Comparison of ENCODE assay signal across 8 cellular contexts in genomic region chr19:58555369-58555885, GRCh38. TPM values are rescaled to one million over a fixed set of nuclear protein-coding genes. Genes with fewer than 3 reads are reported as not detected.
A peak's percentile ranks its signal among the peaks of the same experiment; 100 is the strongest.
DNase-seq lines count a peak whose midpoint lies in the region; ATAC-seq and TF ChIP-seq lines count a peak whose summit lies in the region.

No MANE protein-coding gene starts in this region.

- H3K36me3 ChIP-seq in MG63: peaks cover 69% of the 10 kb centered on the region

- no peaks in the 10 kb centered on the region for H3K9me3 ChIP-seq in MG63

- peak; percentile 15 to 21 for ATAC-seq in naive thymus-derived CD8-positive, alpha-beta T cell
- ATAC-seq in GM18505 (IDR thresholded peaks at IDR 0.05; ENCODE audit: unreplicated experiment): no peak
- no peak for ATAC-seq in GM19328 (IDR thresholded peaks at IDR 0.05; ENCODE audit: unreplicated experiment)

- no peaks in the 10 kb centered on the region for H3K9me3 Mint-ChIP-seq in dendritic cell treated with granulocyte-macrophage colony-stimulating factor and Interleukin-4, amounts not matched to agents 40 ng/mL and 50 ng/mL, for 4 days
- no peaks in the 10 kb centered on the region for H3K9me3 Mint-ChIP-seq in naive thymus-derived CD8-positive, alpha-beta T cell

- peaks cover 91% of the 10 kb centered on the region for H3K36me3 Mint-ChIP-seq in dendritic cell treated with granulocyte-macrophage colony-stimulating factor and Interleukin-4, amounts not matched to agents 40 ng/mL and 50 ng/mL, for 4 days (ENCODE audit: low read depth)
- peaks cover 4 to 50% (median 20%) of the 10 kb centered on the region in 3 donors for H3K36me3 Mint-ChIP-seq in naive thymus-derived CD8-positive, alpha-beta T cell

- DNase-seq in AG09309 (ENCODE audit: low read depth) (no peak), MG63 (no peak), NCI-H1092 (lab: John Stamatoyannopoulos, UW) (no peak), ureter (ENCODE audit: low spot score) (no peak)
- DNase-seq in naive thymus-derived CD8-positive, alpha-beta T cell: no peak

- TF ChIP-seq CTCF in AG09309 (IDR thresholded peaks at IDR 0.05; ENCODE audit: control insufficient read depth, insufficient read depth, low read depth, low read length, missing control alignments): no peak

- peak overlapping the region; percentile 99 for H3K27ac Mint-ChIP-seq in dendritic cell treated with granulocyte-macrophage colony-stimulating factor and Interleukin-4, amounts not matched to agents 40 ng/mL and 50 ng/mL, for 4 days
- H3K27ac Mint-ChIP-seq in naive thymus-derived CD8-positive, alpha-beta T cell: peak overlapping the region; percentile 94 to 99 (median 98)

- intact Hi-C loops in dendritic cell treated with granulocyte-macrophage colony-stimulating factor and Interleukin-4, amounts not matched to agents 40 ng/mL and 50 ng/mL, for 4 days (cut with micrococcal nuclease): loop anchor here (1.0 kb wide), 1 partner anchor 18 kb away; the partner anchor contains the start of gene MZF1

- peaks cover 77% of the 10 kb centered on the region for H3K4me1 Mint-ChIP-seq in dendritic cell treated with granulocyte-macrophage colony-stimulating factor and Interleukin-4, amounts not matched to agents 40 ng/mL and 50 ng/mL, for 4 days (ENCODE audit: low read depth)
- peaks cover 33 to 68% (median 62%) of the 10 kb centered on the region in 4 donors for H3K4me1 Mint-ChIP-seq in naive thymus-derived CD8-positive, alpha-beta T cell

- TF ChIP-seq POLR2A in GM18505 (IDR thresholded peaks at IDR 0.05; ENCODE audit: borderline replicate concordance, extremely low read depth, insufficient read depth, insufficient read length): no peak

- H3K4me3 ChIP-seq in AG09309 (ENCODE audit: control insufficient read depth, low read depth, low read length) (peak overlapping the region; percentile 81), MG63 (peak overlapping the region; percentile 58)

- H3K4me3 Mint-ChIP-seq in dendritic cell treated with granulocyte-macrophage colony-stimulating factor and Interleukin-4, amounts not matched to agents 40 ng/mL and 50 ng/mL, for 4 days: peak overlapping the region; percentile 94
- peak overlapping the region; percentile 86 to 98 (median 96) for H3K4me3 Mint-ChIP-seq in naive thymus-derived CD8-positive, alpha-beta T cell

- no peaks in the 10 kb centered on the region for H3K27me3 ChIP-seq in MG63

- peaks cover 3% of the 10 kb centered on the region for H3K27me3 Mint-ChIP-seq in dendritic cell treated with granulocyte-macrophage colony-stimulating factor and Interleukin-4, amounts not matched to agents 40 ng/mL and 50 ng/mL, for 4 days
- H3K27me3 Mint-ChIP-seq in naive thymus-derived CD8-positive, alpha-beta T cell: peaks cover 0 to 2% (median 0%) of the 10 kb centered on the region in 5 donors

- POLR2A ChIA-PET in naive thymus-derived CD8-positive, alpha-beta T cell (lab: Charles Lee): interaction anchor here (0.5 to 4.0 kb wide), 14 partner anchors 7 to 975 kb away, joined by 3 to 99 read pairs (median 8); partner anchors contain the start of genes MZF1, TRIM28, ZBTB45 and ZNF446

RNA-seq across cellular contexts. Expression of gene CHMP2A, which starts 0.5 kb away (rescaled TPM):
- 50.3 and 58.8 TPM in 2 replicates for total RNA-seq in MG63 (2014; rRNA removed; shearing (Covaris generic); ENCODE audit: low replicate concordance)
- total RNA-seq in naive thymus-derived CD8-positive, alpha-beta T cell: 10 to 100 TPM; 59.2 to 60.0 TPM
- polyA plus RNA-seq in naive thymus-derived CD8-positive, alpha-beta T cell: 100 to 1,000 TPM; 135 to 154 (median 144) TPM
- 137 TPM for total RNA-seq in ureter

RNA-seq across cellular contexts. Expression of gene UBE2M, which starts 3.0 kb away (rescaled TPM):
- total RNA-seq in MG63 (2014; rRNA removed; shearing (Covaris generic); ENCODE audit: low replicate concordance): 132 and 239 TPM in 2 replicates
- 10 to 100 TPM; 48.5 to 51.2 TPM for total RNA-seq in naive thymus-derived CD8-positive, alpha-beta T cell
- polyA plus RNA-seq in naive thymus-derived CD8-positive, alpha-beta T cell: 10 to 100 TPM; 10.4 to 20.5 (median 18.0) TPM
- total RNA-seq in ureter: 60.7 TPM

RNA-seq across cellular contexts. Expression of gene TRIM28, which starts 11.6 kb away (rescaled TPM):
- total RNA-seq in MG63 (2014; rRNA removed; shearing (Covaris generic); ENCODE audit: low replicate concordance): 352 and 641 TPM in 2 replicates
- total RNA-seq in naive thymus-derived CD8-positive, alpha-beta T cell: 100 to 1,000 TPM; 429 to 434 TPM
- 100 to 1,000 TPM in 1 of 3 donors, 10 to 100 TPM in 2; 55.7 to 114 (median 62.7) TPM for polyA plus RNA-seq in naive thymus-derived CD8-positive, alpha-beta T cell
- 329 TPM for total RNA-seq in ureter

RNA-seq across cellular contexts. Expression of gene MZF1, which starts 17.7 kb away (rescaled TPM):
- 9.4 and 23.8 TPM in 2 replicates for total RNA-seq in MG63 (2014; rRNA removed; shearing (Covaris generic); ENCODE audit: low replicate concordance)
- total RNA-seq in naive thymus-derived CD8-positive, alpha-beta T cell: 10 to 100 TPM; 49.1 to 53.2 TPM
- 10 to 100 TPM in 2 of 3 donors, 1 to 10 TPM in 1; 9.1 to 12.7 (median 11.7) TPM for polyA plus RNA-seq in naive thymus-derived CD8-positive, alpha-beta T cell
- 43.4 TPM for total RNA-seq in ureter

RNA-seq across cellular contexts. Expression of gene ZBTB45, which starts 35.8 kb away (rescaled TPM):
- 8.3 and 24.7 TPM in 2 replicates for total RNA-seq in MG63 (2014; rRNA removed; shearing (Covaris generic); ENCODE audit: low replicate concordance)
- 10 to 100 TPM; 21.3 to 23.0 TPM for total RNA-seq in naive thymus-derived CD8-positive, alpha-beta T cell
- polyA plus RNA-seq in naive thymus-derived CD8-positive, alpha-beta T cell: 1 to 10 TPM; 2.8 to 5.3 (median 3.5) TPM
- 14.9 TPM for total RNA-seq in ureter

Comparison
In these comparisons a context has a peak if more than half of its experiments do, and no peak if none do; other contexts are left out.
1. ATAC-seq: peak in naive thymus-derived CD8-positive, alpha-beta T cell (2 of 2); none in GM18505 (single experiment) and GM19328 (single experiment).